In genomic region chr6:122997541-122998150, GRCh38 we compare ENCODE assay signal across 20 cellular contexts. TPM values are rescaled to one million over a fixed set of nuclear protein-coding genes. Genes with fewer than 3 reads are reported as not detected.
DNase-seq lines count a peak whose midpoint lies in the region; ATAC-seq and TF ChIP-seq lines count a peak whose summit lies in the region.
"Had no signal": no experiment of that assay in that cellular context is flagged by ENCODE, and none has a peak within 500 bp of the region (broad histone marks: within the 10 kb centered on the region; RNA-seq: fewer than 3 reads in every experiment).

No MANE protein-coding gene starts in this region.

- CTCF ChIA-PET in SK-N-SH (lab: Yijun Ruan, JAX), result interaction anchor here (1.1 to 1.8 kb wide), 3 partner anchors 50 to 159 kb away, joined by 3 to 6 read pairs (median 4); no protein-coding TSS in a partner anchor
- CTCF ChIA-PET in WTC11 (lab: Charles Lee), result interaction anchor here (0.8 to 1.6 kb wide), 2 partner anchors 50 to 128 kb away, joined by 3 to 4 read pairs; no protein-coding TSS in a partner anchor

- H3K36me3 ChIP-seq in SK-N-SH (replicated peaks in 1 of 2; ENCODE audit: control insufficient read depth in 1 of 2, insufficient read depth in 2 of 2, low read length in 1 of 2), result no peaks in the 10 kb centered on the region
- no peaks in the 10 kb centered on the region for H3K36me3 ChIP-seq in iPS-20b (ENCODE audit: insufficient read depth, low read depth, low read length)

- H2AFZ ChIP-seq in SK-N-SH (ENCODE audit: low read depth), result no peak overlapping the region

- H3K27ac ChIP-seq in SK-N-SH (ENCODE audit: low read depth in 2 of 2, low read length in 1 of 2) (no peak overlapping the region; a peak in 1 of 4 replicates), iPS-20b (ENCODE audit: low read length) (no peak overlapping the region)
- H3K27ac ChIP-seq: A549, KMS-11 had no signal

- no peaks in the 10 kb centered on the region for H3F3A ChIP-seq in SK-N-SH (replicated peaks; ENCODE audit: insufficient read depth)

- peaks cover 59% of the 10 kb centered on the region for H3K27me3 Mint-ChIP-seq in WTC11 (ENCODE audit: low read depth)

- H3K4me2 ChIP-seq in SK-N-SH, result no peak overlapping the region
- H3K4me2 ChIP-seq: KMS-11 had no signal

- ATAC-seq in SK-N-SH treated with all-trans-retinoic acid at 6 μM for 48 hours (no peak), WTC11 (no peak), esophagus mucosa (no peak), GM18502 (IDR thresholded peaks at IDR 0.05; ENCODE audit: poor library complexity, unreplicated experiment) (no peak), GM21360 (IDR thresholded peaks at IDR 0.05; ENCODE audit: unreplicated experiment) (no peak)
- ATAC-seq: Right ventricle myocardium inferior had no signal

- H3K9me3 ChIP-seq in SK-N-SH (no peaks in the 10 kb centered on the region), iPS-20b (ENCODE audit: insufficient read depth, low read depth, low read length) (no peaks in the 10 kb centered on the region)
- H3K9me3 ChIP-seq: A549 had no signal

- DNase-seq in SK-N-SH, result peak; percentile 16
- DNase-seq in WTC11 (ENCODE audit: low spot score), result no peak
- DNase-seq in islet precursor cell, result no peak
- DNase-seq: AML-193; Calu3; CD4-positive, CD25-positive, alpha-beta regulatory T cell; DMS79; GF-D8; HFFc6; NCI-H1092; NCI-H748 treated with DMSO at 0.1 percent for 48 hours had no signal

- no peaks in the 10 kb centered on the region for H3K79me2 ChIP-seq in SK-N-SH (ENCODE audit: insufficient read depth)

- 84% methylated on average over 10 of the region's 13 CpGs for WGBS in SK-N-SH (ENCODE audit: low lambda C conversion rate)

- H3K4me3 ChIP-seq in SK-N-SH (ENCODE audit: low read depth in 2 of 2, low read length in 1 of 2) (peak overlapping the region in 1 of 2 experiments; percentile 58; a peak in 1 of 4 replicates), iPS-20b (ENCODE audit: low read length) (peak overlapping the region; percentile 70; the same call in 1 of the 2 replicates)
- H3K4me3 ChIP-seq: A549 had no signal

- H3K27ac Mint-ChIP-seq in WTC11, result no peak overlapping the region
- H3K27ac Mint-ChIP-seq: CD4-positive, CD25-positive, alpha-beta regulatory T cell; HFFc6 had no signal

- no peak for TF ChIP-seq EP300 in SK-N-SH (IDR thresholded peaks at IDR 0.05; ENCODE audit: borderline replicate concordance in 1 of 2, low read depth in 1 of 2, low read length in 1 of 2)

- no peaks in the 10 kb centered on the region for H3K36me3 Mint-ChIP-seq in WTC11
- H3K36me3 Mint-ChIP-seq: CD4-positive, CD25-positive, alpha-beta regulatory T cell had no signal

- no peaks in the 10 kb centered on the region for H4K20me1 ChIP-seq in SK-N-SH (ENCODE audit: insufficient read depth)

- POLR2A ChIA-PET in SK-N-SH (lab: Yijun Ruan, JAX) (no interaction called here), WTC11 (lab: Charles Lee) (no interaction called here)

- H3K4me3 Mint-ChIP-seq in WTC11, result peak overlapping the region; percentile 84; the same call in 1 of the 2 replicates
- H3K4me3 Mint-ChIP-seq: CD4-positive, CD25-positive, alpha-beta regulatory T cell; HFFc6 had no signal

- peaks cover 14% of the 10 kb centered on the region for H3K4me1 Mint-ChIP-seq in WTC11

- no peak for TF ChIP-seq RAD21 in SK-N-SH (IDR thresholded peaks at IDR 0.05; ENCODE audit: low read length)

- H3K9me2 ChIP-seq in SK-N-SH, result no peaks in the 10 kb centered on the region

- H3K4me1 ChIP-seq in SK-N-SH (ENCODE audit: control insufficient read depth in 1 of 2, insufficient read depth in 2 of 2, low read depth in 1 of 2, low read length in 1 of 2) (peaks cover 0 to 6% of the 10 kb centered on the region in 2 experiments; a peak in 2 of 4 replicates), iPS-20b (ENCODE audit: insufficient read depth, low read length) (no peaks in the 10 kb centered on the region; the same call in 1 of the 2 replicates)
- H3K4me1 ChIP-seq: A549 had no signal

- TF ChIP-seq CTCF in SK-N-SH (IDR thresholded peaks at IDR 0.05) (no peak), WTC11 (IDR thresholded peaks at IDR 0.05) (no peak)

- H3K9ac ChIP-seq in SK-N-SH (no peak overlapping the region), iPS-20b (ENCODE audit: low read depth, low read length) (no peak overlapping the region)
- H3K9ac ChIP-seq: KMS-11 had no signal

- no peaks in the 10 kb centered on the region for H3K9me3 Mint-ChIP-seq in WTC11

- H3K27me3 ChIP-seq in SK-N-SH (ENCODE audit: insufficient read depth) (peaks cover 23% of the 10 kb centered on the region; the same call in 1 of the 2 replicates), iPS-20b (ENCODE audit: insufficient read depth, low read length) (peaks cover 54% of the 10 kb centered on the region)

TF ChIP-seq in SK-N-SH, 30 proteins besides CTCF, POLR2A, EP300 and RAD21 (continues in another document):
- no peak for TF ChIP-seq NFIC (IDR thresholded peaks at IDR 0.05; ENCODE audit: borderline replicate concordance)
- no peak for TF ChIP-seq GATA2 (CRISPR knock-in tag; IDR thresholded peaks at IDR 0.05)

TF ChIP-seq in SK-N-SH treated with all-trans-retinoic acid at 6 μM for 48 hours, 23 proteins besides CTCF, POLR2A, EP300 and RAD21 (continues in another document):
- TF ChIP-seq RARB (CRISPR knock-in tag; IDR thresholded peaks at IDR 0.05) (no peak), PATZ1 (CRISPR knock-in tag; IDR thresholded peaks at IDR 0.05; ENCODE audit: borderline replicate concordance) (no peak), CREB5 (CRISPR knock-in tag; IDR thresholded peaks at IDR 0.05; ENCODE audit: low read depth) (no peak), ARNTL (CRISPR knock-in tag; IDR thresholded peaks at IDR 0.05; ENCODE audit: borderline replicate concordance, low read depth) (no peak), ZFP3 (CRISPR knock-in tag; IDR thresholded peaks at IDR 0.05) (no peak)

TF ChIP-seq in WTC11, 78 proteins besides CTCF, POLR2A, EP300 and RAD21:
- TF ChIP-seq JAZF1 (CRISPR knock-in tag; IDR thresholded peaks at IDR 0.05), result no peak

RNA-seq across cellular contexts. Expression of gene CLVS2, which starts 1.6 kb away (rescaled TPM):
- polyA plus RNA-seq in SK-N-SH (2012; rRNA removed), result 0.05 TPM in 2 replicates
- polyA plus RNA-seq in SK-N-SH (2012; cell fraction: cytosol; rRNA removed), result 0.12 and 0.30 TPM in 2 replicates
- polyA plus RNA-seq in SK-N-SH (2012; cell fraction: nucleus; rRNA removed), result 0.02 TPM in 2 replicates
- 0.46 to 0.90 TPM (median 0.60 TPM) in 3 replicates for total RNA-seq in WTC11 (2021)
- total RNA-seq in esophagus mucosa, result not detected
- total RNA-seq: Calu3; CD4-positive, CD25-positive, alpha-beta regulatory T cell; HFFc6; MCF 10A; Right ventricle myocardium inferior had no signal
- polyA plus RNA-seq: CD4-positive, CD25-positive, alpha-beta regulatory T cell had no signal
